ENCODE assay signal across 28 cellular contexts in the genomic region with DNA sequence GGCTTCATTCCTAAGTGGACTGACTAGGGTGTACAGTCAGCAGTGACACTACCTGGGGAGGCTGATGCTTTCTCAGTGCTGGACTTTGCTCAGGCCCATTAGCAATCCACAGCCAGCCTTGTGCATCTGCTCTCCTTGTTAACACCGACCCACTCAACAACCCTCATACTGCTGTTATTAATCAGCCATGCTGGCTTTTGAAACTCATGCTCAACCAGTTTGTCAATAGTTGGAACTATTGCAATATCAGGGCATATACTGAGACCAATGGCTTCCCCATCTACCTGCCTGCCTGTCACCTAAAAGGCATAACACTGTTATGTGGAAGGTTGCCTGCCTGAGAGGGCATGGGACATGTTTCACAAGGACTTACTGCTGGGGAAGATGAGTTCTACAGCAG. TPM values are rescaled to one million over a fixed set of nuclear protein-coding genes. Genes with fewer than 3 reads are reported as not detected.
"Had no signal": no experiment of that assay in that cellular context is flagged by ENCODE, and none has a peak within 500 bp of the region (broad histone marks: within the 10 kb centered on the region; RNA-seq: fewer than 3 reads in every experiment).

No MANE protein-coding gene starts in this region.

- H3K4me1 ChIP-seq: neural progenitor cell, parathyroid adenoma, psoas muscle, right lobe of liver, sigmoid colon, stomach, thyroid gland, tibial nerve, vagina had no signal

- H3K9me3 Mint-ChIP-seq: natural killer cell treated with Interleukin-12 subunit alpha and Interleukin-12 subunit beta and Interleukin-15 and Interleukin-18, amount 100 ng/mL, for 72 hours; neural progenitor cell; stimulated activated effector memory CD8-positive, alpha-beta T cell treated with anti-CD3 and anti-CD28 coated beads, Interleukin-12 subunit alpha, Interleukin-12 subunit beta, amount 100 ng/mL, for 72 hours; stimulated activated naive B cell treated with anti-CD40 and anti-IgM and Interleukin-4, amounts not matched to agents 10 μg/mL and 1 μg/mL and 100 μg/mL, for 72 hours; stimulated activated naive CD8-positive, alpha-beta T cell treated with anti-CD3 and anti-CD28 coated beads, Interleukin-15, Interleukin-2, amounts not matched to agents 100 ng/mL and 50 ng/mL, for 24 hours; type B pancreatic cell had no signal

- H3K4me3 ChIP-seq: neural progenitor cell, ovary, psoas muscle, right lobe of liver, sigmoid colon, stomach, thoracic aorta, thyroid gland, tibial nerve, vagina had no signal

- H3K79me2 ChIP-seq: parathyroid adenoma had no signal

- H3K27ac ChIP-seq: neural progenitor cell, ovary, parathyroid adenoma, psoas muscle, right lobe of liver, sigmoid colon, stomach, thoracic aorta, thyroid gland, tibial nerve, vagina had no signal

- H3K36me3 Mint-ChIP-seq: naive B cell; natural killer cell treated with Interleukin-12 subunit alpha and Interleukin-12 subunit beta and Interleukin-15 and Interleukin-18, amount 100 ng/mL, for 72 hours; stimulated activated effector memory CD8-positive, alpha-beta T cell treated with anti-CD3 and anti-CD28 coated beads, Interleukin-12 subunit alpha, Interleukin-12 subunit beta, amount 100 ng/mL, for 72 hours; stimulated activated naive B cell treated with anti-CD40 and anti-IgM and Interleukin-4, amounts not matched to agents 10 μg/mL and 1 μg/mL and 100 μg/mL, for 72 hours; type B pancreatic cell had no signal

- H3K4me2 ChIP-seq: neural progenitor cell had no signal

- H3K36me3 ChIP-seq: neural progenitor cell, ovary, right lobe of liver, sigmoid colon, stomach, thyroid gland, tibial nerve, vagina had no signal

- DNase-seq: naive B cell; naive thymus-derived CD8-positive, alpha-beta T cell; occipital lobe; ovary; posterior cingulate gyrus; psoas muscle; right cardiac atrium; right lobe of liver; sigmoid colon; small intestine; stimulated activated CD4-positive, alpha-beta T cell treated with anti-CD3 and anti-CD28 coated beads, Interleukin-15, amount 100 ng/mL, for 24 hours; stimulated activated CD4-positive, alpha-beta T cell treated with anti-CD3 and anti-CD28 coated beads, Interleukin-2, amount 100 ng/mL, for 24 hours; stimulated activated CD4-positive, alpha-beta T cell treated with anti-CD3 and anti-CD28 coated beads, Interleukin-2, amount 100 ng/mL, for 48 hours; stimulated activated CD4-positive, alpha-beta T cell treated with anti-CD3 and anti-CD28 coated beads, Interleukin-4, amount 100 ng/mL, for 24 hours; stimulated activated naive B cell treated with anti-CD40 and anti-IgM and Interleukin-4, amounts not matched to agents 10 μg/mL and 1 μg/mL and 100 μg/mL, for 72 hours; stimulated activated naive CD4-positive, alpha-beta T cell treated with Interleukin-2 at 50 U/mL for 16 hours; stomach; thyroid gland had no signal

- H3K9ac ChIP-seq: neural progenitor cell, parathyroid adenoma had no signal

- H3K9me3 ChIP-seq: ovary, psoas muscle, right lobe of liver, sigmoid colon, stomach, thoracic aorta, thyroid gland, tibial nerve, vagina had no signal

- H3K27ac Mint-ChIP-seq: naive B cell; naive thymus-derived CD8-positive, alpha-beta T cell; natural killer cell treated with Interleukin-12 subunit alpha and Interleukin-12 subunit beta and Interleukin-15 and Interleukin-18, amount 100 ng/mL, for 72 hours; neural progenitor cell; progenitor cell of endocrine pancreas; stimulated activated effector memory CD8-positive, alpha-beta T cell treated with anti-CD3 and anti-CD28 coated beads, Interleukin-12 subunit alpha, Interleukin-12 subunit beta, amount 100 ng/mL, for 72 hours; stimulated activated naive B cell treated with anti-CD40 and anti-IgM and Interleukin-4, amounts not matched to agents 10 μg/mL and 1 μg/mL and 100 μg/mL, for 72 hours; stimulated activated naive CD8-positive, alpha-beta T cell treated with anti-CD3 and anti-CD28 coated beads, Interleukin-15, Interleukin-2, amounts not matched to agents 100 ng/mL and 50 ng/mL, for 24 hours; type B pancreatic cell had no signal

- H3K27me3 Mint-ChIP-seq: progenitor cell of endocrine pancreas, type B pancreatic cell had no signal

- H3K4me3 Mint-ChIP-seq: naive B cell; naive thymus-derived CD8-positive, alpha-beta T cell; natural killer cell treated with Interleukin-12 subunit alpha and Interleukin-12 subunit beta and Interleukin-15 and Interleukin-18, amount 100 ng/mL, for 72 hours; neural progenitor cell; stimulated activated effector memory CD8-positive, alpha-beta T cell treated with anti-CD3 and anti-CD28 coated beads, Interleukin-12 subunit alpha, Interleukin-12 subunit beta, amount 100 ng/mL, for 72 hours; stimulated activated naive B cell treated with anti-CD40 and anti-IgM and Interleukin-4, amounts not matched to agents 10 μg/mL and 1 μg/mL and 100 μg/mL, for 72 hours; stimulated activated naive CD8-positive, alpha-beta T cell treated with anti-CD3 and anti-CD28 coated beads, Interleukin-15, Interleukin-2, amounts not matched to agents 100 ng/mL and 50 ng/mL, for 24 hours; type B pancreatic cell had no signal

- H2AFZ ChIP-seq: neural progenitor cell, parathyroid adenoma had no signal

- H3K4me1 Mint-ChIP-seq: naive B cell; naive thymus-derived CD8-positive, alpha-beta T cell; neural progenitor cell; stimulated activated effector memory CD8-positive, alpha-beta T cell treated with anti-CD3 and anti-CD28 coated beads, Interleukin-12 subunit alpha, Interleukin-12 subunit beta, amount 100 ng/mL, for 72 hours; stimulated activated naive B cell treated with anti-CD40 and anti-IgM and Interleukin-4, amounts not matched to agents 10 μg/mL and 1 μg/mL and 100 μg/mL, for 72 hours had no signal

- H3K27me3 ChIP-seq: neural progenitor cell, ovary, right lobe of liver, sigmoid colon, stomach, thyroid gland, tibial nerve, vagina had no signal

- ATAC-seq: naive thymus-derived CD8-positive, alpha-beta T cell; natural killer cell treated with Interleukin-12 subunit alpha and Interleukin-12 subunit beta and Interleukin-15 and Interleukin-18, amount 100 ng/mL, for 72 hours; psoas muscle; right cardiac atrium; right lobe of liver; stimulated activated effector memory CD8-positive, alpha-beta T cell treated with anti-CD3 and anti-CD28 coated beads, Interleukin-12 subunit alpha, Interleukin-12 subunit beta, amount 100 ng/mL, for 72 hours; stimulated activated naive B cell treated with anti-CD40 and anti-IgM and Interleukin-4, amounts not matched to agents 10 μg/mL and 1 μg/mL and 100 μg/mL, for 72 hours had no signal

RNA-seq across cellular contexts. Expression of a gene that starts 39.4 kb away (rescaled TPM):
- total RNA-seq: naive thymus-derived CD8-positive, alpha-beta T cell; psoas muscle; right cardiac atrium; right lobe of liver; vagina had no signal
- polyA plus RNA-seq: naive thymus-derived CD8-positive, alpha-beta T cell had no signal
